Comparison of ENCODE assay signal across 1 cellular context in genomic region chr10:61475449-61475873, GRCh38.
TF ChIP-seq lines count a peak whose summit lies in the region.

No MANE protein-coding gene starts in this region.

TF ChIP-seq in K562, 482 proteins besides CTCF, POLR2A, EP300 and RAD21 (continued from another document):
- TF ChIP-seq ZBTB40 (IDR thresholded peaks at IDR 0.05) (0 out of 2 replicates have a peak, but pooled peaks have one; percentile 48), ZBTB40 (CRISPR knock-in tag; IDR thresholded peaks at IDR 0.05) (no peak), NRF1 (conservative IDR thresholded peaks at IDR 0.05 in 1 of 2, IDR thresholded peaks at IDR 0.05 in 1 of 2) (0 out of 4 replicates have a peak, but pooled peaks of 1 of the 2 experiments have one; percentile 14), FOXK2 (conservative IDR thresholded peaks at IDR 0.05 in 1 of 2, IDR thresholded peaks at IDR 0.05 in 1 of 2; ENCODE audit: low read depth in 2 of 2) (0 out of 4 replicates have a peak, but pooled peaks of 1 of the 2 experiments have one; percentile 16), JUND (IDR thresholded peaks at IDR 0.05; ENCODE audit: borderline replicate concordance, low read depth, low read length) (peak; percentile 82), JUND (tag; IDR thresholded peaks at IDR 0.05; ENCODE audit: borderline replicate concordance, low read depth, low read length) (peak; percentile 87; the same call in 2 of the 3 replicates), ARID1B (IDR thresholded peaks at IDR 0.05) (peak; percentile 82)
